22 cellular contexts compared by ENCODE assay signal in genomic region chr3:34185301-34185700, GRCh38.
DNase-seq lines count a peak whose midpoint lies in the region; ATAC-seq and FAIRE-seq lines count a peak whose summit lies in the region.
"Had no signal": no experiment of that assay in that cellular context is flagged by ENCODE, and none has a peak within 500 bp of the region (broad histone marks: within the 10 kb centered on the region; RNA-seq: fewer than 3 reads in every experiment).

No MANE protein-coding gene starts in this region.

- no peaks in the 10 kb centered on the region for H3K27me3 ChIP-seq in small intestine (ENCODE audit: control insufficient read depth in 2 of 2, insufficient read depth in 2 of 2, low read length in 2 of 2)
- H3K27me3 ChIP-seq: BLaER1, tibial artery had no signal

- H3K4me1 ChIP-seq in small intestine (ENCODE audit: control insufficient read depth in 2 of 2, insufficient read depth in 1 of 2, low read depth in 1 of 2, low read length in 1 of 2): no peaks in the 10 kb centered on the region
- H3K4me1 ChIP-seq: BLaER1, psoas muscle, tibial artery had no signal

- H3K27ac Mint-ChIP-seq in activated CD4-positive, alpha-beta T cell treated with anti-CD3 and anti-CD28 coated beads, Interleukin-2, amount 10 ng/mL, durations not matched to agents 24 days and 14 days: no peak overlapping the region
- H3K27ac Mint-ChIP-seq: activated CD8-positive, alpha-beta T cell treated with anti-CD3 and anti-CD28 coated beads, Interleukin-2, amount 10 ng/mL, durations not matched to agents 7 days and 5 days; activated naive CD4-positive, alpha-beta T cell treated with anti-CD3 and anti-CD28 coated beads, Interleukin-2, amount 10 ng/mL, durations not matched to agents 7 days and 5 days; activated T-cell treated with anti-CD3 and anti-CD28 coated beads, Interleukin-2, amount 50 U/mL, for 24 hours had no signal

- H3K9me3 Mint-ChIP-seq in activated CD4-positive, alpha-beta T cell treated with anti-CD3 and anti-CD28 coated beads, Interleukin-2, amount 10 ng/mL, durations not matched to agents 24 days and 14 days: no peaks in the 10 kb centered on the region
- H3K9me3 Mint-ChIP-seq: activated naive CD4-positive, alpha-beta T cell treated with anti-CD3 and anti-CD28 coated beads, Interleukin-2, amount 10 ng/mL, durations not matched to agents 7 days and 5 days; activated T-cell treated with anti-CD3 and anti-CD28 coated beads, Interleukin-2, amount 50 U/mL, for 24 hours had no signal

- H3K4me3 ChIP-seq in small intestine (ENCODE audit: low read depth in 1 of 2, low read length in 2 of 2): no peak overlapping the region
- H3K4me3 ChIP-seq: BLaER1, psoas muscle, skin epidermis, tibial artery had no signal

- H3K36me3 Mint-ChIP-seq in activated CD4-positive, alpha-beta T cell treated with anti-CD3 and anti-CD28 coated beads, Interleukin-2, amount 10 ng/mL, durations not matched to agents 24 days and 14 days (ENCODE audit: low read depth): no peaks in the 10 kb centered on the region
- H3K36me3 Mint-ChIP-seq: activated naive CD4-positive, alpha-beta T cell treated with anti-CD3 and anti-CD28 coated beads, Interleukin-2, amount 10 ng/mL, durations not matched to agents 7 days and 5 days had no signal

- peak; percentile 55 for ATAC-seq in HG03139 (IDR thresholded peaks at IDR 0.05; ENCODE audit: unreplicated experiment)
- ATAC-seq: activated CD4-positive, CD25-positive, alpha-beta regulatory T cell treated with anti-CD3 and anti-CD28 coated beads, Interleukin-2, amount 50 U/mL, for 24 hours; activated CD8-positive, alpha-beta T cell treated with anti-CD3 and anti-CD28 coated beads, Interleukin-2, amount 10 ng/mL, durations not matched to agents 7 days and 5 days; psoas muscle; stimulated activated naive CD8-positive, alpha-beta T cell treated with anti-CD3 and anti-CD28 coated beads, Interleukin-15, Interleukin-2, amounts not matched to agents 100 U/mL and 50 U/mL, for 24 hours had no signal

- no peaks in the 10 kb centered on the region for H3K4me1 Mint-ChIP-seq in activated CD4-positive, alpha-beta T cell treated with anti-CD3 and anti-CD28 coated beads, Interleukin-2, amount 10 ng/mL, durations not matched to agents 24 days and 14 days
- H3K4me1 Mint-ChIP-seq: activated naive CD4-positive, alpha-beta T cell treated with anti-CD3 and anti-CD28 coated beads, Interleukin-2, amount 10 ng/mL, durations not matched to agents 7 days and 5 days had no signal

- H3K27me3 Mint-ChIP-seq in activated CD4-positive, alpha-beta T cell treated with anti-CD3 and anti-CD28 coated beads, Interleukin-2, amount 10 ng/mL, durations not matched to agents 24 days and 14 days: no peaks in the 10 kb centered on the region
- H3K27me3 Mint-ChIP-seq: activated T-cell treated with anti-CD3 and anti-CD28 coated beads, Interleukin-2, amount 50 U/mL, for 24 hours had no signal

- no peak overlapping the region for H3K4me3 Mint-ChIP-seq in activated CD4-positive, alpha-beta T cell treated with anti-CD3 and anti-CD28 coated beads, Interleukin-2, amount 10 ng/mL, durations not matched to agents 24 days and 14 days
- H3K4me3 Mint-ChIP-seq: activated CD8-positive, alpha-beta T cell treated with anti-CD3 and anti-CD28 coated beads, Interleukin-2, amount 10 ng/mL, durations not matched to agents 7 days and 5 days; activated naive CD4-positive, alpha-beta T cell treated with anti-CD3 and anti-CD28 coated beads, Interleukin-2, amount 10 ng/mL, durations not matched to agents 7 days and 5 days; activated T-cell treated with anti-CD3 and anti-CD28 coated beads, Interleukin-2, amount 50 U/mL, for 24 hours had no signal

- intact Hi-C loops in activated CD4-positive, alpha-beta T cell treated with anti-CD3 and anti-CD28 coated beads, Interleukin-2, amount 10 ng/mL, durations not matched to agents 24 days and 14 days (cut with micrococcal nuclease): no loop called here

- H3K27ac ChIP-seq in small intestine (ENCODE audit: low read depth in 1 of 2, low read length in 1 of 2): no peak overlapping the region
- H3K27ac ChIP-seq: BLaER1, psoas muscle, skin epidermis, tibial artery had no signal

- 15 to 59% (median 38%) methylated on average over 1 of the region's 1 CpG for WGBS in small intestine, 3 donors

- DNase-seq in NCI-H510A treated with DMSO at 0.1 percent for 48 hours (lab: John Stamatoyannopoulos, UW): peak; percentile 55
- DNase-seq in NCI-H510A (lab: John Stamatoyannopoulos, UW): no peak
- DNase-seq in NCI-H69 (lab: John Stamatoyannopoulos, UW): peak; percentile 85
- peak; percentile 38 for DNase-seq in small intestine
- no peak for DNase-seq in NCI-H2171 treated with DMSO at 0.1 percent for 48 hours (lab: John Stamatoyannopoulos, UW)
- no peak for DNase-seq in activated CD4-positive, alpha-beta T cell treated with anti-CD3 and anti-CD28 coated beads, Interleukin-2, amount 10 ng/mL, durations not matched to agents 24 days and 14 days
- DNase-seq in SW480 (ENCODE audit: low spot score): no peak
- DNase-seq: activated CD8-positive, alpha-beta T cell treated with anti-CD3 and anti-CD28 coated beads, Interleukin-2, amount 10 ng/mL, durations not matched to agents 7 days and 5 days; activated naive CD4-positive, alpha-beta T cell treated with anti-CD3 and anti-CD28 coated beads, Interleukin-2, amount 10 ng/mL, durations not matched to agents 7 days and 5 days; activated T-cell treated with anti-CD3 and anti-CD28 coated beads, Interleukin-2, amount 50 U/mL, for 24 hours; aorta; NCI-H1105; NCI-H446 treated with DMSO at 0.1 percent for 48 hours; psoas muscle; stimulated activated naive CD8-positive, alpha-beta T cell treated with anti-CD3 and anti-CD28 coated beads, Interleukin-15, Interleukin-2, amounts not matched to agents 100 U/mL and 50 U/mL, for 24 hours; tibial artery had no signal

- no peak for FAIRE-seq in small intestine (lab: Jason Lieb, UNC)
- FAIRE-seq: endothelial cell of umbilical vein, GM12891 had no signal

- H3K36me3 ChIP-seq in small intestine (ENCODE audit: control insufficient read depth in 2 of 2, insufficient read depth in 2 of 2, low read length in 2 of 2): no peaks in the 10 kb centered on the region
- H3K36me3 ChIP-seq: BLaER1, tibial artery had no signal

- no peaks in the 10 kb centered on the region for H3K9me3 ChIP-seq in small intestine (ENCODE audit: control insufficient read depth, low read depth)
- H3K9me3 ChIP-seq: BLaER1, psoas muscle, tibial artery had no signal

Comparison
In these comparisons a context has a peak if more than half of its experiments do, and no peak if none do; other contexts are left out.
1. DNase-seq: peak in NCI-H510A treated with DMSO at 0.1 percent for 48 hours (single experiment), NCI-H69 (single experiment) and small intestine (single experiment); none in NCI-H510A (single experiment), NCI-H2171 treated with DMSO at 0.1 percent for 48 hours (single experiment), activated CD4-positive, alpha-beta T cell treated with anti-CD3 and anti-CD28 coated beads, Interleukin-2, amount 10 ng/mL, durations not matched to agents 24 days and 14 days (single experiment) and SW480 (single experiment).